Comparison of ENCODE assay signal across 8 cellular contexts in genomic region chr22:37807410-37808293, GRCh38. TPM values are rescaled to one million over a fixed set of nuclear protein-coding genes. Genes with fewer than 3 reads are reported as not detected.
DNase-seq lines count a peak whose midpoint lies in the region; ATAC-seq and TF ChIP-seq lines count a peak whose summit lies in the region.

GCAT (plus strand) TSS chr22:37807934; CDS start chr22:37807968, 34 bp downstream.

- H3K27ac ChIP-seq in 22Rv1 (peak within 1 kb of the TSS; percentile 97), WERI-Rb-1 (no peak within 1 kb of the TSS), breast epithelium (peak within 1 kb of the TSS; percentile 94 to 98), iPS-20b (ENCODE audit: low read length) (no peak within 1 kb of the TSS), skeletal muscle tissue (ENCODE audit: low read depth, low read length) (peak within 1 kb of the TSS; percentile 76)

- TF ChIP-seq CTCF in 22Rv1 (IDR thresholded peaks at IDR 0.05): no peak
- TF ChIP-seq CTCF in WERI-Rb-1 (IDR thresholded peaks at IDR 0.05; ENCODE audit: low read depth, low read length): no peak
- no peak for TF ChIP-seq CTCF in breast epithelium (IDR thresholded peaks at IDR 0.05)

- H3K9me3 ChIP-seq in WERI-Rb-1 (ENCODE audit: severe bottlenecking) (no peaks in the 10 kb centered on the region), breast epithelium (no peaks in the 10 kb centered on the region), iPS-20b (ENCODE audit: insufficient read depth, low read depth, low read length) (no peaks in the 10 kb centered on the region), skeletal muscle tissue (ENCODE audit: control insufficient read depth in 3 of 3, low read length in 3 of 3) (no peaks in the 10 kb centered on the region)

- peaks cover 4 to 12% of the 10 kb centered on the region in 2 donors for H3K4me1 ChIP-seq in breast epithelium
- peaks cover 21% of the 10 kb centered on the region for H3K4me1 ChIP-seq in iPS-20b (ENCODE audit: insufficient read depth, low read length)
- H3K4me1 ChIP-seq in skeletal muscle tissue (ENCODE audit: control insufficient read depth in 3 of 3, insufficient read depth in 3 of 3, low read length in 3 of 3): peaks cover 21 to 33% (median 30%) of the 10 kb centered on the region in 3 donors

- TF ChIP-seq POLR2A in breast epithelium (IDR thresholded peaks at IDR 0.05): no peak

- peak; percentile 53 for ATAC-seq in GM18519 (IDR thresholded peaks at IDR 0.05; ENCODE audit: low FRiP score, unreplicated experiment)
- peak; percentile 59 for ATAC-seq in HG03066 (IDR thresholded peaks at IDR 0.05; ENCODE audit: low read depth, unreplicated experiment)

- peak within 1 kb of the TSS; percentile 72; the same call in 1 of the 2 replicates for H3K9ac ChIP-seq in iPS-20b (ENCODE audit: low read depth, low read length)
- H3K9ac ChIP-seq in skeletal muscle tissue (ENCODE audit: low read depth in 1 of 3, low read length in 3 of 3): peak within 1 kb of the TSS; percentile 92 to 97 (median 96)

- DNase-seq in NCI-H2227 (lab: John Stamatoyannopoulos, UW; ENCODE audit: unreplicated experiment) (peak; percentile 93), WERI-Rb-1 (peak; percentile 96), breast epithelium (ENCODE audit: low spot score in 2 of 2) (peak; percentile 96 to 97)

- H3K4me3 ChIP-seq in WERI-Rb-1 (ENCODE audit: low read depth, low read length) (peak within 1 kb of the TSS; percentile 53), breast epithelium (peak within 1 kb of the TSS; percentile 58 to 78 (median 69)), iPS-20b (ENCODE audit: low read length) (peak within 1 kb of the TSS; percentile 90), skeletal muscle tissue (ENCODE audit: low read length in 3 of 3) (peak within 1 kb of the TSS; percentile 91 to 99 (median 93))

- H3K36me3 ChIP-seq in WERI-Rb-1: no peaks in the 10 kb centered on the region
- no peaks in the 10 kb centered on the region for H3K36me3 ChIP-seq in breast epithelium
- no peaks in the 10 kb centered on the region for H3K36me3 ChIP-seq in iPS-20b (ENCODE audit: insufficient read depth, low read depth, low read length)
- no peaks in the 10 kb centered on the region for H3K36me3 ChIP-seq in skeletal muscle tissue (ENCODE audit: control insufficient read depth in 3 of 3, insufficient read depth in 3 of 3, low read length in 3 of 3)

- intact Hi-C loops in breast epithelium (cut with DNase I; ENCODE audit: low total_unique reads): no loop called here

- H3K27me3 ChIP-seq in WERI-Rb-1 (ENCODE audit: insufficient read depth, low read depth, severe bottlenecking) (peaks cover 8% of the 10 kb centered on the region), breast epithelium (no peaks in the 10 kb centered on the region), iPS-20b (ENCODE audit: insufficient read depth, low read length) (peaks cover 59% of the 10 kb centered on the region), skeletal muscle tissue (ENCODE audit: control insufficient read depth in 3 of 3, insufficient read depth in 3 of 3, low read length in 3 of 3) (peaks cover 0 to 4% (median 0%) of the 10 kb centered on the region in 3 donors)

RNA-seq across cellular contexts. Expression of gene GCAT, which starts in this region (rescaled TPM):
- total RNA-seq in breast epithelium: 10 to 100 TPM; 17.3 to 23.7 (median 21.6) TPM
- total RNA-seq in skeletal muscle tissue: 9.9 TPM

Comparison
In these comparisons a context has a peak if more than half of its experiments do, and no peak if none do; other contexts are left out.
1. H3K27ac ChIP-seq: peak in 22Rv1 (single experiment), breast epithelium (2 of 2) and skeletal muscle tissue (single experiment); none in WERI-Rb-1 (single experiment) and iPS-20b (single experiment).
2. Peak in every context shown above with its lines, with median percentiles within 50 percentile points of each other: DNase-seq and H3K4me3 ChIP-seq.